Comparison of ENCODE assay signal across 12 cellular contexts in genomic region chr15:93478922-93479321, GRCh38.
"Had no signal": no experiment of that assay in that cellular context is flagged by ENCODE, and none has a peak within 500 bp of the region (broad histone marks: within the 10 kb centered on the region; RNA-seq: fewer than 3 reads in every experiment).

No MANE protein-coding gene starts in this region.

- H3K9me3 Mint-ChIP-seq: activated B cell treated with CpG ODN at 0.5 μM for 24 hours; activated CD4-positive, alpha-beta T cell treated with anti-CD3 and anti-CD28 coated beads, Interleukin-2, amount 10 ng/mL, durations not matched to agents 24 days and 14 days; activated naive CD4-positive, alpha-beta T cell treated with anti-CD3 and anti-CD28 coated beads, Interleukin-2, amount 10 ng/mL, durations not matched to agents 7 days and 5 days; central memory CD8-positive, alpha-beta T cell; dendritic cell treated with granulocyte-macrophage colony-stimulating factor and Interleukin-4, amounts not matched to agents 40 ng/mL and 50 ng/mL, for 4 days; natural killer cell had no signal

- DNase-seq: activated B cell treated with CpG ODN at 0.5 μM for 24 hours; activated CD4-positive, alpha-beta T cell treated with anti-CD3 and anti-CD28 coated beads, Interleukin-2, amount 10 ng/mL, durations not matched to agents 24 days and 14 days; activated CD8-positive, alpha-beta memory T cell treated with anti-CD3 and anti-CD28 coated beads for 24 hours; activated naive CD4-positive, alpha-beta T cell treated with anti-CD3 and anti-CD28 coated beads, Interleukin-2, amount 10 ng/mL, durations not matched to agents 7 days and 5 days; adrenal gland; natural killer cell; stimulated activated CD4-positive, alpha-beta T cell treated with anti-CD3 and anti-CD28 coated beads, Interleukin-2, amount 100 ng/mL, for 48 hours; stimulated activated naive CD4-positive, alpha-beta T cell treated with Interleukin-2 at 50 U/mL for 16 hours; T-helper 17 cell; upper lobe of left lung had no signal

- H3K4me3 ChIP-seq: adrenal gland, upper lobe of left lung had no signal

- H3K27me3 ChIP-seq: adrenal gland, upper lobe of left lung had no signal

- H3K36me3 Mint-ChIP-seq: activated naive CD4-positive, alpha-beta T cell treated with anti-CD3 and anti-CD28 coated beads, Interleukin-2, amount 10 ng/mL, durations not matched to agents 7 days and 5 days; natural killer cell had no signal

- H3K36me3 ChIP-seq: adrenal gland, upper lobe of left lung had no signal

- H3K4me1 Mint-ChIP-seq: activated B cell treated with CpG ODN at 0.5 μM for 24 hours; activated CD4-positive, alpha-beta T cell treated with anti-CD3 and anti-CD28 coated beads, Interleukin-2, amount 10 ng/mL, durations not matched to agents 24 days and 14 days; activated naive CD4-positive, alpha-beta T cell treated with anti-CD3 and anti-CD28 coated beads, Interleukin-2, amount 10 ng/mL, durations not matched to agents 7 days and 5 days; central memory CD8-positive, alpha-beta T cell; natural killer cell; T-helper 17 cell had no signal

- H3K27ac ChIP-seq: adrenal gland, upper lobe of left lung had no signal

- H3K27me3 Mint-ChIP-seq: activated B cell treated with CpG ODN at 0.5 μM for 24 hours; activated CD4-positive, alpha-beta T cell treated with anti-CD3 and anti-CD28 coated beads, Interleukin-2, amount 10 ng/mL, durations not matched to agents 24 days and 14 days; activated naive CD4-positive, alpha-beta T cell treated with anti-CD3 and anti-CD28 coated beads, Interleukin-2, amount 10 ng/mL, durations not matched to agents 7 days and 5 days; dendritic cell treated with granulocyte-macrophage colony-stimulating factor and Interleukin-4, amounts not matched to agents 40 ng/mL and 50 ng/mL, for 4 days had no signal

- H3K9me3 ChIP-seq: adrenal gland, upper lobe of left lung had no signal

- H3K4me1 ChIP-seq: adrenal gland, upper lobe of left lung had no signal

- H3K27ac Mint-ChIP-seq: activated B cell treated with CpG ODN at 0.5 μM for 24 hours; activated CD4-positive, alpha-beta T cell treated with anti-CD3 and anti-CD28 coated beads, Interleukin-2, amount 10 ng/mL, durations not matched to agents 24 days and 14 days; activated naive CD4-positive, alpha-beta T cell treated with anti-CD3 and anti-CD28 coated beads, Interleukin-2, amount 10 ng/mL, durations not matched to agents 7 days and 5 days; dendritic cell treated with granulocyte-macrophage colony-stimulating factor and Interleukin-4, amounts not matched to agents 40 ng/mL and 50 ng/mL, for 4 days; natural killer cell; T-helper 17 cell had no signal

- H3K4me3 Mint-ChIP-seq: activated B cell treated with CpG ODN at 0.5 μM for 24 hours; activated CD4-positive, alpha-beta T cell treated with anti-CD3 and anti-CD28 coated beads, Interleukin-2, amount 10 ng/mL, durations not matched to agents 24 days and 14 days; activated naive CD4-positive, alpha-beta T cell treated with anti-CD3 and anti-CD28 coated beads, Interleukin-2, amount 10 ng/mL, durations not matched to agents 7 days and 5 days; central memory CD8-positive, alpha-beta T cell; dendritic cell treated with granulocyte-macrophage colony-stimulating factor and Interleukin-4, amounts not matched to agents 40 ng/mL and 50 ng/mL, for 4 days; natural killer cell; T-helper 17 cell had no signal

- ATAC-seq: natural killer cell, T-helper 17 cell had no signal
